In genomic region chr1:87963566-87963965, GRCh38 we compare ENCODE assay signal across 23 cellular contexts.
"Had no signal": no experiment of that assay in that cellular context is flagged by ENCODE, and none has a peak within 500 bp of the region (broad histone marks: within the 10 kb centered on the region; RNA-seq: fewer than 3 reads in every experiment).

No MANE protein-coding gene starts in this region.

- DNase-seq: activated B cell treated with CpG ODN at 0.5 μM for 24 hours; activated CD4-positive, alpha-beta T cell treated with anti-CD3 and anti-CD28 coated beads for 48 hours; activated CD8-positive, alpha-beta T cell treated with anti-CD3 and anti-CD28 coated beads for 36 hours; activated effector memory CD4-positive, alpha-beta T cell treated with anti-CD3 and anti-CD28 coated beads, Interleukin-2, amount 50 U/mL, for 16 hours; activated T-cell treated with anti-CD3 and anti-CD28 coated beads, Interleukin-2, amount 50 U/mL, for 48 hours; amniotic stem cell; effector memory CD4-positive, alpha-beta T cell; kidney; left lung; mesendoderm; natural killer cell; small intestine; stimulated activated CD4-positive, alpha-beta T cell treated with anti-CD3 and anti-CD28 coated beads, Interleukin-4, amount 100 ng/mL, for 4 hours; stimulated activated CD8-positive, alpha-beta memory T cell treated with anti-CD3 and anti-CD28 coated beads, Interleukin-4, amount 100 ng/mL, for 48 hours; stimulated activated naive CD4-positive, alpha-beta T cell treated with Interleukin-2 at 50 U/mL for 16 hours; substantia nigra; T-helper 2 cell; transverse colon had no signal

- H3K79me2 ChIP-seq: hepatocyte had no signal

- H3K9me3 ChIP-seq: left lung, neutrophil, right atrium auricular region, transverse colon had no signal

- H3K36me3 ChIP-seq: left lung, neutrophil, right atrium auricular region, transverse colon had no signal

- H3K4me2 ChIP-seq: hepatocyte had no signal

- H3K27me3 ChIP-seq: hepatocyte, left lung, neutrophil, right atrium auricular region, transverse colon had no signal

- FAIRE-seq: kidney, small intestine, TTC549 had no signal

- ATAC-seq: activated CD8-positive, alpha-beta T cell treated with anti-CD3 and anti-CD28 coated beads for 36 hours; activated naive CD4-positive, alpha-beta T cell treated with anti-CD3 and anti-CD28 coated beads, Interleukin-2, amount 50 U/mL, for 72 hours; left lung; natural killer cell had no signal

- H3K4me1 ChIP-seq: left lung, right atrium auricular region had no signal

- H3K4me3 ChIP-seq: hepatocyte, left lung, right atrium auricular region, transverse colon had no signal

- H2AFZ ChIP-seq: hepatocyte had no signal

- H3K27ac ChIP-seq: hepatocyte, left lung, neutrophil, right atrium auricular region, transverse colon had no signal
